ENCODE assay signal across 20 cellular contexts in genomic region chr4:117623321-117623720, GRCh38.
"Had no signal": no experiment of that assay in that cellular context is flagged by ENCODE, and none has a peak within 500 bp of the region (broad histone marks: within the 10 kb centered on the region; RNA-seq: fewer than 3 reads in every experiment).

No MANE protein-coding gene starts in this region.

- H3K36me3 ChIP-seq: tibial nerve had no signal

- H3K4me3 ChIP-seq: body of pancreas, tibial nerve had no signal

- H3K27ac Mint-ChIP-seq: activated T-helper 2 cell treated with anti-CD3 and anti-CD28 coated beads, Interferon-gamma antibody, Interleukin-2, Interleukin-4, amounts not matched to agents 10 μg/mL and 5 μg/mL and 100 μg/mL, durations not matched to agents 14 hours and 24 hours and 36 hours; dendritic cell treated with granulocyte-macrophage colony-stimulating factor and Interleukin-4, amounts not matched to agents 40 ng/mL and 50 ng/mL, for 4 days; memory B cell; naive B cell; stimulated activated naive CD8-positive, alpha-beta T cell treated with anti-CD3 and anti-CD28 coated beads, Interleukin-15, Interleukin-2, amounts not matched to agents 100 ng/mL and 50 ng/mL, for 24 hours; WTC11 had no signal

- H3K27ac ChIP-seq: body of pancreas, tibial nerve had no signal

- H3K27me3 Mint-ChIP-seq: dendritic cell treated with granulocyte-macrophage colony-stimulating factor and Interleukin-4, amounts not matched to agents 40 ng/mL and 50 ng/mL, for 4 days; memory B cell; naive B cell; stimulated activated naive CD8-positive, alpha-beta T cell treated with anti-CD3 and anti-CD28 coated beads, Interleukin-15, Interleukin-2, amounts not matched to agents 100 ng/mL and 50 ng/mL, for 24 hours had no signal

- DNase-seq: activated CD8-positive, alpha-beta memory T cell treated with anti-CD3 and anti-CD28 coated beads, Interleukin-2, amount 50 U/mL, for 48 hours; activated naive CD4-positive, alpha-beta T cell treated with Interleukin-2 at 50 U/mL for 16 hours; activated T-cell treated with anti-CD3 and anti-CD28 coated beads, Interleukin-2, amount 50 U/mL, for 4 hours; amygdala; body of pancreas; effector CD4-positive, alpha-beta T cell; erythroblast; left colon; naive B cell; retina; stimulated activated CD4-positive, alpha-beta T cell treated with anti-CD3 and anti-CD28 coated beads, Interleukin-4, amount 100 ng/mL, for 24 hours; substantia nigra; T-helper 9 cell had no signal

- H3K36me3 Mint-ChIP-seq: memory B cell, naive B cell, WTC11 had no signal

- H3K4me1 Mint-ChIP-seq: memory B cell, naive B cell, neural crest cell had no signal

- H3K4me3 Mint-ChIP-seq: activated T-cell treated with anti-CD3 and anti-CD28 coated beads, Interleukin-2, amount 50 U/mL, for 4 hours; dendritic cell treated with granulocyte-macrophage colony-stimulating factor and Interleukin-4, amounts not matched to agents 40 ng/mL and 50 ng/mL, for 4 days; memory B cell; naive B cell; neural crest cell; stimulated activated naive CD8-positive, alpha-beta T cell treated with anti-CD3 and anti-CD28 coated beads, Interleukin-15, Interleukin-2, amounts not matched to agents 100 ng/mL and 50 ng/mL, for 24 hours; WTC11 had no signal

- H3K27me3 ChIP-seq: body of pancreas, tibial nerve had no signal

- H3K9me3 ChIP-seq: body of pancreas, tibial nerve had no signal

- H3K9me3 Mint-ChIP-seq: activated T-helper 2 cell treated with anti-CD3 and anti-CD28 coated beads, Interferon-gamma antibody, Interleukin-2, Interleukin-4, amounts not matched to agents 10 μg/mL and 5 μg/mL and 100 μg/mL, durations not matched to agents 14 hours and 24 hours and 36 hours had no signal

- H3K4me1 ChIP-seq: body of pancreas, tibial nerve had no signal
